ENCODE assay signal across 8 cellular contexts in genomic region chr16:22192261-22193133, GRCh38. TPM values are rescaled to one million over a fixed set of nuclear protein-coding genes. Genes with fewer than 3 reads are reported as not detected.
DNase-seq lines count a peak whose midpoint lies in the region; ATAC-seq, FAIRE-seq and TF ChIP-seq lines count a peak whose summit lies in the region.

No MANE protein-coding gene starts in this region.

- H3K4me3 ChIP-seq in BLaER1 treated with 17β-estradiol and CSF1 and Interleukin-3, amounts not matched to agents 10 nM and 100 nM = peak overlapping the region; percentile 50 to 73 (median 63); a peak in 16 of 20 replicates
- H3K4me3 ChIP-seq in dorsolateral prefrontal cortex = peak overlapping the region; percentile 31 to 96 (median 87)

- no peaks in the 10 kb centered on the region for H3K36me3 ChIP-seq in BLaER1 treated with 17β-estradiol and CSF1 and Interleukin-3, amounts not matched to agents 10 nM and 100 nM

- DNase-seq in NCI-H2227 treated with DMSO at 0.1 percent for 48 hours (lab: John Stamatoyannopoulos, UW) (peak; percentile 59), dorsolateral prefrontal cortex (peak; percentile 33 to 72 (median 64)), midbrain (lab: John Stamatoyannopoulos, UW) (peak; percentile 63), frontal cortex (ENCODE audit: low spot score in 2 of 2) (no peak)
- peak; percentile 73 for DNase-seq in activated CD4-positive, alpha-beta T cell treated with anti-CD3 and anti-CD28 coated beads, Interleukin-2, amount 50 U/mL, for 1 hour
- peak; percentile 46 for DNase-seq in stimulated activated CD8-positive, alpha-beta memory T cell treated with anti-CD3 and anti-CD28 coated beads, Interleukin-15, amount 100 ng/mL, for 1 hour (ENCODE audit: low read depth)

- peaks cover 42 to 64% (median 50%) of the 10 kb centered on the region in 10 experiments for H3K4me1 ChIP-seq in BLaER1 treated with 17β-estradiol and CSF1 and Interleukin-3, amounts not matched to agents 10 nM and 100 nM

- H3K9me3 ChIP-seq in BLaER1 treated with 17β-estradiol and CSF1 and Interleukin-3, amounts not matched to agents 10 nM and 100 nM (replicated peaks in 1 of 11) = no peaks in the 10 kb centered on the region

- H3K9ac ChIP-seq in BLaER1 treated with 17β-estradiol and CSF1 and Interleukin-3, amounts not matched to agents 10 nM and 100 nM = peak overlapping the region in 7 of 11 experiments; percentile 13 to 90 (median 79); a peak in 8 of 22 replicates

- peaks cover 0 to 10% (median 0%) of the 10 kb centered on the region in 11 experiments; a peak in 1 of 22 replicates for H4K20me1 ChIP-seq in BLaER1 treated with 17β-estradiol and CSF1 and Interleukin-3, amounts not matched to agents 10 nM and 100 nM

- peak; percentile 23 for ATAC-seq in GM21825 (IDR thresholded peaks at IDR 0.05; ENCODE audit: unreplicated experiment)

- H3K4me2 ChIP-seq in BLaER1 treated with 17β-estradiol and CSF1 and Interleukin-3, amounts not matched to agents 10 nM and 100 nM = peak overlapping the region; percentile 78 to 97 (median 91)

- intact Hi-C loops in dorsolateral prefrontal cortex (cut with DNase I) = loop anchor here (5.0 to 10.0 kb wide), 3 partner anchors 180 to 678 kb away; partner anchors contain the start of genes CDR2 (in 2 of the 2) and UQCRC2 (in 1 of the 2)

- no peak for TF ChIP-seq CTCF in dorsolateral prefrontal cortex (IDR thresholded peaks at IDR 0.05 in 54 of 56, conservative IDR thresholded peaks at IDR 0.05 in 2 of 56; ENCODE audit: low read depth in 1 of 56, partially characterized antibody in 56 of 56)

- peak overlapping the region in 4 of 11 experiments; percentile 77 to 87 (median 84); a peak in 7 of 22 replicates for H3K27ac ChIP-seq in BLaER1 treated with 17β-estradiol and CSF1 and Interleukin-3, amounts not matched to agents 10 nM and 100 nM
- peak overlapping the region; percentile 82 to 99 (median 97) for H3K27ac ChIP-seq in dorsolateral prefrontal cortex

- FAIRE-seq in frontal cortex (lab: Jason Lieb, UNC) = no peak

- peaks cover 0 to 22% (median 17%) of the 10 kb centered on the region in 11 experiments; a peak in 14 of 22 replicates for H3K27me3 ChIP-seq in BLaER1 treated with 17β-estradiol and CSF1 and Interleukin-3, amounts not matched to agents 10 nM and 100 nM
- H3K27me3 ChIP-seq in dorsolateral prefrontal cortex = no peaks in the 10 kb centered on the region

RNA-seq across cellular contexts. Expression of gene EEF2K, which starts 13.6 kb away (rescaled TPM):
- total RNA-seq in dorsolateral prefrontal cortex (10 to 100 TPM; 14.7 to 60.6 (median 28.2) TPM), frontal cortex (9.8 TPM)

RNA-seq across cellular contexts. Expression of gene SDR42E2, which starts 30.2 kb away (rescaled TPM):
- total RNA-seq in dorsolateral prefrontal cortex = 1 to 10 TPM in 30 of 120 experiments, under 1 TPM in 89, not detected in 1; 0.14 to 1.9 (median 0.70) TPM
- not detected for total RNA-seq in frontal cortex

Comparison
In these comparisons a context has a peak if more than half of its experiments do, and no peak if none do; other contexts are left out.
1. DNase-seq: peak in NCI-H2227 treated with DMSO at 0.1 percent for 48 hours (single experiment), activated CD4-positive, alpha-beta T cell treated with anti-CD3 and anti-CD28 coated beads, Interleukin-2, amount 50 U/mL, for 1 hour (single experiment), dorsolateral prefrontal cortex (10 of 10), midbrain (single experiment) and stimulated activated CD8-positive, alpha-beta memory T cell treated with anti-CD3 and anti-CD28 coated beads, Interleukin-15, amount 100 ng/mL, for 1 hour (single experiment); none in frontal cortex (0 of 2).